In the genomic region with DNA sequence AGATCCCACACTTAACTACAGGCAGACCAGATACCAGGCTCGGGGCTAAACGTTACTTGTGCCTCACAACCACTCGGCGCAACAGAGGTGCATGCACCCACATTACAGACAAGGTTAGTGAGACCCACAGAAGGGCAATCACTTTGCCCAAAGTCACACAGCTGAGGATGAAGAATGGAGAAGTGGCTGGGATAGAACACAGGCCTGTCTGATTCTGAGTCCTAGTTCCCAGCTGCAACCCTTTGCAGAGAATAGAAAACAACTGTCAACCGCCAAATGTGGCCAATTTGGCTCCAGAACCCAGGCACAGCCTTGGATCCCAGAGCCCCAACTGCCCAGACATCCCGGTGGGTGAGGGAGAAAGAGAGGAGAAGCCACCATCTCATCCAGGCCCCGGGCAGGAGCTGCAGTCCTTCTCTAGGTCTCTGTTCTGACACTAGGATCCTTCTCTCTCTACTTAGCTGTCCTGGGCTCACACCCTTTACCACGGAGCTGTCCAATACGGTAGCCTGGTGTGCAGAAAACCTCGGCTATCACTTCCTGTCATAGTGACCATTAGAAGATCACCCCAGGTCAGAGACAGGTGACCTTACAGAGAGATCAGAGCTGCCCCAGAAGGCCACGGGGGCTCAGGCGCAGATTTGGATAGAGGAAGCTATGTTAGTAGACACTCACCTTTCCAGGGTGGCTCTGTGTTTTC, we compare ENCODE assay signal across 2 cellular contexts.
TF ChIP-seq lines count a peak whose summit lies in the region.

No MANE protein-coding gene starts in this region.

TF ChIP-seq in HEK293, 187 proteins besides CTCF, POLR2A, EP300 and RAD21 (continued from another document):
- TF ChIP-seq, protein P1, sequence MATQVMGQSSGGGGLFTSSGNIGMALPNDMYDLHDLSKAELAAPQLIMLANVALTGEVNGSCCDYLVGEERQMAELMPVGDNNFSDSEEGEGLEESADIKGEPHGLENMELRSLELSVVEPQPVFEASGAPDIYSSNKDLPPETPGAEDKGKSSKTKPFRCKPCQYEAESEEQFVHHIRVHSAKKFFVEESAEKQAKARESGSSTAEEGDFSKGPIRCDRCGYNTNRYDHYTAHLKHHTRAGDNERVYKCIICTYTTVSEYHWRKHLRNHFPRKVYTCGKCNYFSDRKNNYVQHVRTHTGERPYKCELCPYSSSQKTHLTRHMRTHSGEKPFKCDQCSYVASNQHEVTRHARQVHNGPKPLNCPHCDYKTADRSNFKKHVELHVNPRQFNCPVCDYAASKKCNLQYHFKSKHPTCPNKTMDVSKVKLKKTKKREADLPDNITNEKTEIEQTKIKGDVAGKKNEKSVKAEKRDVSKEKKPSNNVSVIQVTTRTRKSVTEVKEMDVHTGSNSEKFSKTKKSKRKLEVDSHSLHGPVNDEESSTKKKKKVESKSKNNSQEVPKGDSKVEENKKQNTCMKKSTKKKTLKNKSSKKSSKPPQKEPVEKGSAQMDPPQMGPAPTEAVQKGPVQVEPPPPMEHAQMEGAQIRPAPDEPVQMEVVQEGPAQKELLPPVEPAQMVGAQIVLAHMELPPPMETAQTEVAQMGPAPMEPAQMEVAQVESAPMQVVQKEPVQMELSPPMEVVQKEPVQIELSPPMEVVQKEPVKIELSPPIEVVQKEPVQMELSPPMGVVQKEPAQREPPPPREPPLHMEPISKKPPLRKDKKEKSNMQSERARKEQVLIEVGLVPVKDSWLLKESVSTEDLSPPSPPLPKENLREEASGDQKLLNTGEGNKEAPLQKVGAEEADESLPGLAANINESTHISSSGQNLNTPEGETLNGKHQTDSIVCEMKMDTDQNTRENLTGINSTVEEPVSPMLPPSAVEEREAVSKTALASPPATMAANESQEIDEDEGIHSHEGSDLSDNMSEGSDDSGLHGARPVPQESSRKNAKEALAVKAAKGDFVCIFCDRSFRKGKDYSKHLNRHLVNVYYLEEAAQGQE (tag by site-specific recombination; IDR thresholded peaks at IDR 0.05): peak; percentile 54; the same call in 1 of the 2 replicates
- TF ChIP-seq ZNF707 (tag by site-specific recombination; IDR thresholded peaks at IDR 0.05) (no peak), ZBTB17 (tag by site-specific recombination; IDR thresholded peaks at IDR 0.05) (peak; percentile 40; the same call in 1 of the 2 replicates)

TF ChIP-seq in HepG2, 621 proteins besides CTCF, POLR2A, EP300 and RAD21:
- TF ChIP-seq, protein P2, sequence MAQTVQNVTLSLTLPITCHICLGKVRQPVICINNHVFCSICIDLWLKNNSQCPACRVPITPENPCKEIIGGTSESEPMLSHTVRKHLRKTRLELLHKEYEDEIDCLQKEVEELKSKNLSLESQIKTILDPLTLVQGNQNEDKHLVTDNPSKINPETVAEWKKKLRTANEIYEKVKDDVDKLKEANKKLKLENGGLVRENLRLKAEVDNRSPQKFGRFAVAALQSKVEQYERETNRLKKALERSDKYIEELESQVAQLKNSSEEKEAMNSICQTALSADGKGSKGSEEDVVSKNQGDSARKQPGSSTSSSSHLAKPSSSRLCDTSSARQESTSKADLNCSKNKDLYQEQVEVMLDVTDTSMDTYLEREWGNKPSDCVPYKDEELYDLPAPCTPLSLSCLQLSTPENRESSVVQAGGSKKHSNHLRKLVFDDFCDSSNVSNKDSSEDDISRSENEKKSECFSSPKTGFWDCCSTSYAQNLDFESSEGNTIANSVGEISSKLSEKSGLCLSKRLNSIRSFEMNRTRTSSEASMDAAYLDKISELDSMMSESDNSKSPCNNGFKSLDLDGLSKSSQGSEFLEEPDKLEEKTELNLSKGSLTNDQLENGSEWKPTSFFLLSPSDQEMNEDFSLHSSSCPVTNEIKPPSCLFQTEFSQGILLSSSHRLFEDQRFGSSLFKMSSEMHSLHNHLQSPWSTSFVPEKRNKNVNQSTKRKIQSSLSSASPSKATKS (CRISPR knock-in tag; IDR thresholded peaks at IDR 0.05): peak; percentile 14; the same call in 1 of the 2 replicates
- TF ChIP-seq ZNF768 (CRISPR knock-in tag; IDR thresholded peaks at IDR 0.05) (peak; percentile 56), DNMT1 (CRISPR knock-in tag; IDR thresholded peaks at IDR 0.05) (no peak), TEF (CRISPR knock-in tag; IDR thresholded peaks at IDR 0.05) (no peak), TARDBP (CRISPR knock-in tag; IDR thresholded peaks at IDR 0.05) (0 out of 2 replicates have a peak, but pooled peaks have one; percentile 55), ZNF510 (CRISPR knock-in tag; IDR thresholded peaks at IDR 0.05; ENCODE audit: low read depth) (no peak), ZNF251 (CRISPR knock-in tag; IDR thresholded peaks at IDR 0.05) (0 out of 2 replicates have a peak, but pooled peaks have one; percentile 35), ZNF501 (CRISPR knock-in tag; IDR thresholded peaks at IDR 0.05) (0 out of 2 replicates have a peak, but pooled peaks have one; percentile 4), ZFP37 (CRISPR knock-in tag; IDR thresholded peaks at IDR 0.05; ENCODE audit: borderline replicate concordance) (no peak), FOXC1 (CRISPR knock-in tag; IDR thresholded peaks at IDR 0.05; ENCODE audit: borderline replicate concordance) (0 out of 2 replicates have a peak, but pooled peaks have one; percentile 34), GZF1 (CRISPR knock-in tag; IDR thresholded peaks at IDR 0.05) (peak; percentile 27; the same call in 1 of the 2 replicates), BRF2 (CRISPR knock-in tag; IDR thresholded peaks at IDR 0.05) (0 out of 2 replicates have a peak, but pooled peaks have one; percentile 48), ZFP1 (CRISPR knock-in tag; IDR thresholded peaks at IDR 0.05) (no peak), SNAPC2 (CRISPR knock-in tag; IDR thresholded peaks at IDR 0.05) (0 out of 2 replicates have a peak, but pooled peaks have one; percentile 32), ZNF629 (CRISPR knock-in tag; conservative IDR thresholded peaks at IDR 0.05) (peak; percentile 52; the same call in 1 of the 2 replicates), HOXA3 (CRISPR knock-in tag; IDR thresholded peaks at IDR 0.05) (0 out of 2 replicates have a peak, but pooled peaks have one; percentile 10)
- TF ChIP-seq, protein P3, sequence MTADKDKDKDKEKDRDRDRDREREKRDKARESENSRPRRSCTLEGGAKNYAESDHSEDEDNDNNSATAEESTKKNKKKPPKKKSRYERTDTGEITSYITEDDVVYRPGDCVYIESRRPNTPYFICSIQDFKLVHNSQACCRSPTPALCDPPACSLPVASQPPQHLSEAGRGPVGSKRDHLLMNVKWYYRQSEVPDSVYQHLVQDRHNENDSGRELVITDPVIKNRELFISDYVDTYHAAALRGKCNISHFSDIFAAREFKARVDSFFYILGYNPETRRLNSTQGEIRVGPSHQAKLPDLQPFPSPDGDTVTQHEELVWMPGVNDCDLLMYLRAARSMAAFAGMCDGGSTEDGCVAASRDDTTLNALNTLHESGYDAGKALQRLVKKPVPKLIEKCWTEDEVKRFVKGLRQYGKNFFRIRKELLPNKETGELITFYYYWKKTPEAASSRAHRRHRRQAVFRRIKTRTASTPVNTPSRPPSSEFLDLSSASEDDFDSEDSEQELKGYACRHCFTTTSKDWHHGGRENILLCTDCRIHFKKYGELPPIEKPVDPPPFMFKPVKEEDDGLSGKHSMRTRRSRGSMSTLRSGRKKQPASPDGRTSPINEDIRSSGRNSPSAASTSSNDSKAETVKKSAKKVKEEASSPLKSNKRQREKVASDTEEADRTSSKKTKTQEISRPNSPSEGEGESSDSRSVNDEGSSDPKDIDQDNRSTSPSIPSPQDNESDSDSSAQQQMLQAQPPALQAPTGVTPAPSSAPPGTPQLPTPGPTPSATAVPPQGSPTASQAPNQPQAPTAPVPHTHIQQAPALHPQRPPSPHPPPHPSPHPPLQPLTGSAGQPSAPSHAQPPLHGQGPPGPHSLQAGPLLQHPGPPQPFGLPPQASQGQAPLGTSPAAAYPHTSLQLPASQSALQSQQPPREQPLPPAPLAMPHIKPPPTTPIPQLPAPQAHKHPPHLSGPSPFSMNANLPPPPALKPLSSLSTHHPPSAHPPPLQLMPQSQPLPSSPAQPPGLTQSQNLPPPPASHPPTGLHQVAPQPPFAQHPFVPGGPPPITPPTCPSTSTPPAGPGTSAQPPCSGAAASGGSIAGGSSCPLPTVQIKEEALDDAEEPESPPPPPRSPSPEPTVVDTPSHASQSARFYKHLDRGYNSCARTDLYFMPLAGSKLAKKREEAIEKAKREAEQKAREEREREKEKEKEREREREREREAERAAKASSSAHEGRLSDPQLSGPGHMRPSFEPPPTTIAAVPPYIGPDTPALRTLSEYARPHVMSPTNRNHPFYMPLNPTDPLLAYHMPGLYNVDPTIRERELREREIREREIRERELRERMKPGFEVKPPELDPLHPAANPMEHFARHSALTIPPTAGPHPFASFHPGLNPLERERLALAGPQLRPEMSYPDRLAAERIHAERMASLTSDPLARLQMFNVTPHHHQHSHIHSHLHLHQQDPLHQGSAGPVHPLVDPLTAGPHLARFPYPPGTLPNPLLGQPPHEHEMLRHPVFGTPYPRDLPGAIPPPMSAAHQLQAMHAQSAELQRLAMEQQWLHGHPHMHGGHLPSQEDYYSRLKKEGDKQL (CRISPR knock-in tag; IDR thresholded peaks at IDR 0.05; ENCODE audit: low read depth): no peak
- TF ChIP-seq, protein P1 (IDR thresholded peaks at IDR 0.05; ENCODE audit: borderline replicate concordance in 1 of 2, low read depth in 1 of 2, low read length in 2 of 2): peak in 1 of 2 experiments; percentile 17; a peak in 1 of 4 replicates
